In the genomic region with DNA sequence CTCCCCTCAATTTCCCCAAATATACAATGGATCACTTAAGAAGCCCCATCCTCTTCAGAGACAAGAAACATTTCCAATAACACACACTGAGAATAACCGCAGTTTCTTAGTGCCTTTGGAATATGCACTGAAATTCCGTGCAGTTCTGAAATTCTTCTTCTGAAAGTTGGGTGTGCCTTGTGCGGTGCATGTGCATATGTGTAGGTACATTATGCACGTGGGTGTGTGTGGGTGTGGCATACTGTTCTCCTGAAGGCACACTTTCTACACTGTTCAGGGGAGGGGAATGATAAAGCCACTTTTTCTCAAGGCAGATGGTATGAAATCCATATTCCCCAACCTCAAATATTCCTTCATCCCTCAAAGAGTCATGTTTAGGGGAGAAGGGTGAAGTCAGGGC, we compare ENCODE assay signal across 2 cellular contexts.
TF ChIP-seq lines count a peak whose summit lies in the region.

No MANE protein-coding gene starts in this region.

TF ChIP-seq in H1, 55 proteins besides CTCF, POLR2A, EP300 and RAD21:
- no peak for TF ChIP-seq SP4 (IDR thresholded peaks at IDR 0.05; ENCODE audit: low read length)
- TF ChIP-seq, protein P1, sequence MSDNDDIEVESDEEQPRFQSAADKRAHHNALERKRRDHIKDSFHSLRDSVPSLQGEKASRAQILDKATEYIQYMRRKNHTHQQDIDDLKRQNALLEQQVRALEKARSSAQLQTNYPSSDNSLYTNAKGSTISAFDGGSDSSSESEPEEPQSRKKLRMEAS (IDR thresholded peaks at IDR 0.05): no peak
- TF ChIP-seq SAP30 (IDR thresholded peaks at IDR 0.05; ENCODE audit: insufficient read depth, insufficient replicate concordance, low read length): no peak
- no peak for TF ChIP-seq KDM5A (IDR thresholded peaks at IDR 0.05; ENCODE audit: low read length)
- TF ChIP-seq EGR1 (IDR thresholded peaks at IDR 0.05; ENCODE audit: borderline replicate concordance, low read depth, low read length): no peak
- no peak for TF ChIP-seq PHF8 (conservative IDR thresholded peaks at IDR 0.05; ENCODE audit: low read depth, low read length)
- TF ChIP-seq, protein P2, sequence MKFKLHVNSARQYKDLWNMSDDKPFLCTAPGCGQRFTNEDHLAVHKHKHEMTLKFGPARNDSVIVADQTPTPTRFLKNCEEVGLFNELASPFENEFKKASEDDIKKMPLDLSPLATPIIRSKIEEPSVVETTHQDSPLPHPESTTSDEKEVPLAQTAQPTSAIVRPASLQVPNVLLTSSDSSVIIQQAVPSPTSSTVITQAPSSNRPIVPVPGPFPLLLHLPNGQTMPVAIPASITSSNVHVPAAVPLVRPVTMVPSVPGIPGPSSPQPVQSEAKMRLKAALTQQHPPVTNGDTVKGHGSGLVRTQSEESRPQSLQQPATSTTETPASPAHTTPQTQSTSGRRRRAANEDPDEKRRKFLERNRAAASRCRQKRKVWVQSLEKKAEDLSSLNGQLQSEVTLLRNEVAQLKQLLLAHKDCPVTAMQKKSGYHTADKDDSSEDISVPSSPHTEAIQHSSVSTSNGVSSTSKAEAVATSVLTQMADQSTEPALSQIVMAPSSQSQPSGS (IDR thresholded peaks at IDR 0.05; ENCODE audit: low read length): no peak

TF ChIP-seq in GM12891, 5 proteins besides CTCF, POLR2A, EP300 and RAD21:
- TF ChIP-seq POLR2AphosphoS5 (IDR thresholded peaks at IDR 0.05; ENCODE audit: low read depth, low read length) (no peak), PAX5 (IDR thresholded peaks at IDR 0.05; ENCODE audit: insufficient read depth, low read length, severe bottlenecking) (no peak), POU2F2 (IDR thresholded peaks at IDR 0.05; ENCODE audit: low read depth, low read length) (no peak)
